29 cellular contexts compared by ENCODE assay signal in genomic region chr12:43180242-43180641, GRCh38.
"Had no signal": no experiment of that assay in that cellular context is flagged by ENCODE, and none has a peak within 500 bp of the region (broad histone marks: within the 10 kb centered on the region; RNA-seq: fewer than 3 reads in every experiment).

No MANE protein-coding gene starts in this region.

- DNase-seq: activated CD4-positive, alpha-beta memory T cell treated with anti-CD3 and anti-CD28 coated beads for 36 hours; activated CD4-positive, alpha-beta T cell treated with anti-CD3 and anti-CD28 coated beads for 36 hours; activated CD4-positive, alpha-beta T cell treated with anti-CD3 and anti-CD28 coated beads, Interleukin-2, amount 10 ng/mL, durations not matched to agents 24 days and 14 days; activated CD4-positive, CD25-positive, alpha-beta regulatory T cell; activated CD4-positive, CD25-positive, alpha-beta regulatory T cell treated with anti-CD3 and anti-CD28 coated beads, Interleukin-2, amount 50 U/mL, for 72 hours; activated CD8-positive, alpha-beta memory T cell treated with anti-CD3 and anti-CD28 coated beads, Interleukin-2, amount 10 ng/mL, durations not matched to agents 7 days and 5 days; activated CD8-positive, alpha-beta memory T cell treated with anti-CD3 and anti-CD28 coated beads, Interleukin-2, amount 50 U/mL, for 4 hours; activated CD8-positive, alpha-beta T cell treated with anti-CD3 and anti-CD28 coated beads, Interleukin-2, amount 10 ng/mL, durations not matched to agents 7 days and 5 days; activated effector memory CD4-positive, alpha-beta T cell treated with anti-CD3 and anti-CD28 coated beads, Interleukin-2, amount 50 U/mL, for 16 hours; activated naive CD4-positive, alpha-beta T cell treated with anti-CD3 and anti-CD28 coated beads for 36 hours; activated naive CD8-positive, alpha-beta T cell treated with anti-CD3 and anti-CD28 coated beads for 36 hours; activated naive CD8-positive, alpha-beta T cell treated with anti-CD3 and anti-CD28 coated beads, Interleukin-2, amount 50 U/mL, for 24 hours; activated T-cell treated with anti-CD3 and anti-CD28 coated beads, Interleukin-2, amount 50 U/mL, for 1 hour; activated T-cell treated with anti-CD3 and anti-CD28 coated beads, Interleukin-2, amount 50 U/mL, for 48 hours; adrenal gland; amygdala; aorta; body of pancreas; caudate nucleus; dorsolateral prefrontal cortex; effector memory CD4-positive, alpha-beta T cell; endodermal cell; foreskin keratinocyte; gastrocnemius medialis; glutamatergic neuron; heart left ventricle; T-helper 17 cell; T1000 had no signal

- H3K4me1 ChIP-seq: adrenal gland, body of pancreas, foreskin keratinocyte, gastrocnemius medialis had no signal

- H3K4me3 ChIP-seq: adrenal gland, body of pancreas, coronary artery, dorsolateral prefrontal cortex, gastrocnemius medialis, heart left ventricle had no signal

- H3K36me3 ChIP-seq: adrenal gland, gastrocnemius medialis, heart left ventricle had no signal

- H3K9me3 ChIP-seq: adrenal gland, body of pancreas, gastrocnemius medialis had no signal

- H3K27ac ChIP-seq: adrenal gland, body of pancreas, coronary artery, dorsolateral prefrontal cortex, foreskin keratinocyte, gastrocnemius medialis, heart left ventricle had no signal

- H3K27me3 ChIP-seq: adrenal gland, body of pancreas, dorsolateral prefrontal cortex, foreskin keratinocyte, gastrocnemius medialis, heart left ventricle had no signal
